ENCODE assay signal across 8 cellular contexts in the genomic region with DNA sequence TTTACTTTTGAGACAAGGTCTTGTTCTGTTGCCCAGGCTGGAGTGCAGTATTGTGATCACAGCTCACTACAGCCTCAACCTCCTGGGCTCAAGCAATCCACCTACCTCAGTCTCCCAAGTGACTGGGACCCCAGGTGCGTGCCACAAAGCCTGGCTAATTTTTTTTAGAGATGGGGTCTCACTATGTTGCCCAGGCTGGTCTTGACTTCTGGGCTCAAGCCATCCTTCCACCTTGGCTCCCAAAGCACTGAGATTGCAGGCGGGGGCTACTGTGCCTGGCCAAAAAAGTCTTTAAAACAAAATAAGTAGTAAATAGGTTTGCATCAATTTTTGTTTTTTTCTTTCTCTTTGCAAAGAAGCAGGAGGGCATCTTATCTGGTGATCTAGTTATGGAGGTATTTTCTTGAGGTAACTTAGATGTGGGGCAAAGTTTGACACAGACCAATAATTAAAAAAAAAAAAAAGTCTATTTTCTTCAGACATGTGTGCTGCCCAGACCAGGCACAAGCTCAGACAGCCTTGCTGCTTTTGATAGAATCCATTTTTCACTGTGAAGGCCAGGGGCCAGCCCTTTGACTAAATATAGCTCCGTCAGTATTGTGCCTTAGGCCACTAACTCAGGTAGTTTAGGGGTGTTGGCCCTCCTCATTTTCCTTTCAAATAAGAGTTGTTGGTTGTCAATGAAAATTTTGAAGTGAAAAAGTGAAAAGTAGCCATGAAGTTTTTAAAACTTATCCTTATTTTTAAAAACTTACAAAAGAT. TPM values are rescaled to one million over a fixed set of nuclear protein-coding genes. Genes with fewer than 3 reads are reported as not detected.
DNase-seq lines count a peak whose midpoint lies in the region; ATAC-seq and TF ChIP-seq lines count a peak whose summit lies in the region.
"Had no signal": no experiment of that assay in that cellular context is flagged by ENCODE, and none has a peak within 500 bp of the region (broad histone marks: within the 10 kb centered on the region; RNA-seq: fewer than 3 reads in every experiment).

No MANE protein-coding gene starts in this region.

- peaks cover 14% of the 10 kb centered on the region for H3K4me1 ChIP-seq in IMR-90 (ENCODE audit: control insufficient read depth, insufficient read depth, low read length)
- H3K4me1 ChIP-seq in stomach smooth muscle (ENCODE audit: control insufficient read depth, insufficient read depth, low read length): peaks cover 63% of the 10 kb centered on the region

- peaks cover 30% of the 10 kb centered on the region; the same call in 1 of the 2 replicates for H4K20me1 ChIP-seq in IMR-90 (ENCODE audit: insufficient read depth, low read length)

- TF ChIP-seq POLR2A in IMR-90 (IDR thresholded peaks at IDR 0.05; ENCODE audit: low read depth, low read length): no peak

- TF ChIP-seq RAD21 in IMR-90 (IDR thresholded peaks at IDR 0.05; ENCODE audit: low read length): no peak

- H2BK120ac ChIP-seq in IMR-90 (ENCODE audit: low read depth, low read length): no peak overlapping the region

- H4K5ac ChIP-seq in IMR-90 (ENCODE audit: low read depth, low read length): no peak overlapping the region

- H3K9me1 ChIP-seq in IMR-90 (ENCODE audit: insufficient read depth, low read length): peaks cover 21% of the 10 kb centered on the region

- H3K27me3 Mint-ChIP-seq in activated naive CD8-positive, alpha-beta T cell treated with anti-CD3 and anti-CD28 coated beads, Interleukin-2, amount 10 ng/mL, durations not matched to agents 7 days and 5 days: no peaks in the 10 kb centered on the region
- peaks cover 0 to 5% (median 4%) of the 10 kb centered on the region in 3 donors for H3K27me3 Mint-ChIP-seq in immature natural killer cell (ENCODE audit: low read depth in 3 of 3)
- peaks cover 2% of the 10 kb centered on the region for H3K27me3 Mint-ChIP-seq in glutamatergic neuron (ENCODE audit: unreplicated experiment)

- H3K4ac ChIP-seq in IMR-90 (ENCODE audit: low read depth, low read length): peak overlapping the region; percentile 49

- H3K27ac ChIP-seq in IMR-90 (ENCODE audit: insufficient read depth, low read length) (peak overlapping the region; percentile 86), stomach smooth muscle (ENCODE audit: low read length) (peak overlapping the region; percentile 53)

- peak overlapping the region; percentile 99 for H3K4me3 Mint-ChIP-seq in activated naive CD8-positive, alpha-beta T cell treated with anti-CD3 and anti-CD28 coated beads, Interleukin-2, amount 10 ng/mL, durations not matched to agents 7 days and 5 days
- H3K4me3 Mint-ChIP-seq in immature natural killer cell: peak overlapping the region; percentile 52 to 79 (median 66)
- H3K4me3 Mint-ChIP-seq in glutamatergic neuron (ENCODE audit: unreplicated experiment): no peak overlapping the region

- no peak overlapping the region for H3K18ac ChIP-seq in IMR-90 (ENCODE audit: low read depth, low read length)

- no peak overlapping the region for H3K14ac ChIP-seq in IMR-90 (replicated peaks; ENCODE audit: low read depth, low read length)

- intact Hi-C loops in IMR-90 (cut with micrococcal nuclease): loop anchor here (10.0 kb wide), 2 partner anchors 778 to 858 kb away; no protein-coding TSS in a partner anchor

- peaks cover 3% of the 10 kb centered on the region; the same call in 1 of the 2 replicates for H3K36me3 ChIP-seq in IMR-90 (ENCODE audit: control insufficient read depth, insufficient read depth, low read length)
- peaks cover 0 to 4% of the 10 kb centered on the region in 2 donors for H3K36me3 ChIP-seq in stomach smooth muscle (ENCODE audit: control insufficient read depth in 2 of 2, insufficient read depth in 2 of 2, low read length in 2 of 2)

- H3K36me3 Mint-ChIP-seq in activated naive CD8-positive, alpha-beta T cell treated with anti-CD3 and anti-CD28 coated beads, Interleukin-2, amount 10 ng/mL, durations not matched to agents 7 days and 5 days: peaks cover 33% of the 10 kb centered on the region
- H3K36me3 Mint-ChIP-seq in immature natural killer cell (peaks cover 0 to 10% (median 4%) of the 10 kb centered on the region in 3 donors), glutamatergic neuron (ENCODE audit: unreplicated experiment) (no peaks in the 10 kb centered on the region)

- no CpG with 5 or more reads among the region's 3 CpGs for WGBS in IMR-90 (ENCODE audit: extremely low coverage in 2 of 2, insufficient read length in 1 of 2), 2 experiments

- TF ChIP-seq CTCF in IMR-90 (conservative IDR thresholded peaks at IDR 0.05; ENCODE audit: low read depth, low read length) (no peak), glutamatergic neuron (IDR thresholded peaks at IDR 0.05; ENCODE audit: partially characterized antibody, unreplicated experiment) (no peak)

- dilution Hi-C loops in IMR-90 (cut with HindIII; ENCODE audit: low sequenced_read_pairs, unreplicated experiment): no loop called here

- 0 out of 2 replicates have a peak overlapping the region, but pooled peaks have one; percentile 29 for H3K23ac ChIP-seq in IMR-90 (ENCODE audit: low read depth, low read length)

- H3K4me2 ChIP-seq in IMR-90 (ENCODE audit: low read depth, low read length): peak overlapping the region; percentile 50

- in situ Hi-C loops in IMR-90 (cut with MboI; ENCODE audit: low sequenced_read_pairs): no loop called here

- H2BK20ac ChIP-seq in IMR-90 (ENCODE audit: low read depth, low read length): no peak overlapping the region

- H3K27me3 ChIP-seq in IMR-90 (ENCODE audit: control insufficient read depth, insufficient read depth, low read length): no peaks in the 10 kb centered on the region
- no peaks in the 10 kb centered on the region for H3K27me3 ChIP-seq in stomach smooth muscle (ENCODE audit: control insufficient read depth in 1 of 2, insufficient read depth in 2 of 2, low read length in 2 of 2)

- H4K8ac ChIP-seq in IMR-90 (ENCODE audit: low read depth in 2 of 2, low read length in 2 of 2): 0 out of 4 replicates have a peak overlapping the region, but pooled peaks of 1 of the 2 experiments have one; percentile 20

- H3K9me3 Mint-ChIP-seq in activated naive CD8-positive, alpha-beta T cell treated with anti-CD3 and anti-CD28 coated beads, Interleukin-2, amount 10 ng/mL, durations not matched to agents 7 days and 5 days: no peaks in the 10 kb centered on the region
- H3K9me3 Mint-ChIP-seq in immature natural killer cell (no peaks in the 10 kb centered on the region), glutamatergic neuron (ENCODE audit: unreplicated experiment) (peaks cover 3% of the 10 kb centered on the region)

- peaks cover 14 to 55% of the 10 kb centered on the region in 2 experiments; a peak in 3 of 4 replicates for H3K79me1 ChIP-seq in IMR-90 (ENCODE audit: low read depth in 1 of 2, low read length in 2 of 2)

- H3K56ac ChIP-seq in IMR-90 (ENCODE audit: extremely low read depth, insufficient read depth, low read length): no peak overlapping the region

- H2BK15ac ChIP-seq in IMR-90 (ENCODE audit: low read depth, low read length): no peak overlapping the region

- H2AFZ ChIP-seq in IMR-90 (replicated peaks; ENCODE audit: low read length, poor library complexity): no peak overlapping the region

- no TSS peak for BruUV-seq in IMR-90 (replicated peaks; lab: Mats Ljungman, UMichigan)

- H3K4me3 ChIP-seq in IMR-90 (ENCODE audit: insufficient read depth, low read depth, low read length) (no peak overlapping the region), stomach smooth muscle (ENCODE audit: low read length in 2 of 2) (peak overlapping the region; percentile 42 to 99)

- H4K91ac ChIP-seq in IMR-90 (ENCODE audit: insufficient read depth, low read depth, low read length): no peak overlapping the region

- peaks cover 57% of the 10 kb centered on the region for H3K4me1 Mint-ChIP-seq in activated naive CD8-positive, alpha-beta T cell treated with anti-CD3 and anti-CD28 coated beads, Interleukin-2, amount 10 ng/mL, durations not matched to agents 7 days and 5 days
- peaks cover 84 to 89% of the 10 kb centered on the region in 2 donors for H3K4me1 Mint-ChIP-seq in immature natural killer cell
- H3K4me1 Mint-ChIP-seq in glutamatergic neuron (ENCODE audit: low read depth, unreplicated experiment): peaks cover 22% of the 10 kb centered on the region

- peak overlapping the region; percentile 51 for H2BK5ac ChIP-seq in IMR-90 (ENCODE audit: low read depth, low read length, poor library complexity, severe bottlenecking)

- no peaks in the 10 kb centered on the region for H3K9me3 ChIP-seq in IMR-90 (ENCODE audit: control insufficient read depth, insufficient read depth, low read length)
- no peaks in the 10 kb centered on the region for H3K9me3 ChIP-seq in stomach smooth muscle (ENCODE audit: control insufficient read depth in 2 of 2, low read length in 2 of 2)

- peak overlapping the region; percentile 76 for H3K27ac Mint-ChIP-seq in activated naive CD8-positive, alpha-beta T cell treated with anti-CD3 and anti-CD28 coated beads, Interleukin-2, amount 10 ng/mL, durations not matched to agents 7 days and 5 days
- peak overlapping the region in 5 of 6 donors; percentile 43 to 89 (median 76) for H3K27ac Mint-ChIP-seq in immature natural killer cell
- no peak overlapping the region for H3K27ac Mint-ChIP-seq in glutamatergic neuron (ENCODE audit: unreplicated experiment)

- CTCF ChIA-PET in IMR-90 (lab: Yijun Ruan, JAX): interaction anchor here (0.6 to 1.4 kb wide), 4 partner anchors 34 to 1785 kb away, joined by 3 to 7 read pairs (median 4); no protein-coding TSS in a partner anchor

- DNase-seq in IMR-90: no peak
- DNase-seq in activated naive CD8-positive, alpha-beta T cell treated with anti-CD3 and anti-CD28 coated beads, Interleukin-2, amount 10 ng/mL, durations not matched to agents 7 days and 5 days: no peak
- no peak for DNase-seq in immature natural killer cell
- DNase-seq in SK-N-DZ (ENCODE audit: low spot score): no peak
- DNase-seq in kidney tubule cell (ENCODE audit: low spot score): no peak
- no peak for DNase-seq in glutamatergic neuron

- ATAC-seq in IMR-90 (ENCODE audit: low read depth): no peak
- ATAC-seq in activated naive CD8-positive, alpha-beta T cell treated with anti-CD3 and anti-CD28 coated beads, Interleukin-2, amount 10 ng/mL, durations not matched to agents 7 days and 5 days (ENCODE audit: low read depth): no peak

- peak overlapping the region; percentile 10; the same call in 1 of the 2 replicates for H2AK5ac ChIP-seq in IMR-90 (ENCODE audit: low read depth, low read length)

- POLR2A ChIA-PET in IMR-90 (lab: Charles Lee; ENCODE audit: unreplicated experiment): no interaction called here
- POLR2A ChIA-PET in activated naive CD8-positive, alpha-beta T cell treated with anti-CD3 and anti-CD28 coated beads, Interleukin-2, amount 10 ng/mL, durations not matched to agents 7 days and 5 days (lab: Charles Lee): interaction anchor here (0.6 to 6.7 kb wide), 8 partner anchors 8 to 125 kb away, joined by 3 to 60 read pairs (median 19); partner anchors contain the start of genes EOGT, TMF1 and UBA3

- H3K9ac ChIP-seq in IMR-90 (ENCODE audit: low read depth, low read length) (peak overlapping the region; percentile 25; the same call in 1 of the 2 replicates), stomach smooth muscle (ENCODE audit: low read length in 2 of 2) (peak overlapping the region in 1 of 2 donors; percentile 47)

- no peak overlapping the region for H2AK9ac ChIP-seq in IMR-90 (replicated peaks; ENCODE audit: low read depth, low read length, poor library complexity)

RNA-seq across cellular contexts. Expression of gene ARL6IP5, which starts 2.5 kb away (rescaled TPM):
- total RNA-seq in IMR-90 (2012; rRNA removed): 98.8 and 126 TPM in 2 replicates
- polyA plus RNA-seq in IMR-90 (2012; rRNA removed): 68.7 and 76.4 TPM in 2 replicates
- polyA plus RNA-seq in IMR-90 (2012; cell fraction: cytosol; rRNA removed): 25.4 and 55.0 TPM in 2 replicates
- polyA plus RNA-seq in IMR-90 (2012; cell fraction: nucleus; rRNA removed; ENCODE audit: low replicate concordance): 14.4 and 22.8 TPM in 2 replicates
- total RNA-seq in activated naive CD8-positive, alpha-beta T cell treated with anti-CD3 and anti-CD28 coated beads, Interleukin-2, amount 10 ng/mL, durations not matched to agents 7 days and 5 days: 100 to 1,000 TPM; 147 to 150 TPM
- 100 to 1,000 TPM; 423 to 653 (median 503) TPM for polyA plus RNA-seq in immature natural killer cell
- 17.7 and 18.9 TPM in 2 replicates for polyA plus RNA-seq in SK-N-DZ (2014; cell fraction: cytosol; rRNA removed)
- polyA plus RNA-seq in SK-N-DZ (2014; cell fraction: nucleus; rRNA removed): 12.4 and 17.5 TPM in 2 replicates
- total RNA-seq in glutamatergic neuron (ENCODE audit: unreplicated experiment): 74.0 TPM

RNA-seq across cellular contexts. Expression of gene UBA3, which starts 7.0 kb away (rescaled TPM):
- total RNA-seq in IMR-90 (2012; rRNA removed) (64.3 and 77.2 TPM in 2 replicates), glutamatergic neuron (ENCODE audit: unreplicated experiment) (68.6 TPM)
- polyA plus RNA-seq in IMR-90 (2012; rRNA removed) (42.6 and 51.8 TPM in 2 replicates), immature natural killer cell (100 to 1,000 TPM in 1 of 3 donors, 10 to 100 TPM in 2; 45.3 to 110 (median 47.1) TPM)
- polyA plus RNA-seq in IMR-90 (2012; cell fraction: cytosol; rRNA removed): 9.2 and 15.1 TPM in 2 replicates
- 11.2 and 75.3 TPM in 2 replicates for polyA plus RNA-seq in IMR-90 (2012; cell fraction: nucleus; rRNA removed; ENCODE audit: low replicate concordance)
- 100 to 1,000 TPM in 1 of 2 experiments, 10 to 100 TPM in 1; 91.2 to 102 TPM for total RNA-seq in activated naive CD8-positive, alpha-beta T cell treated with anti-CD3 and anti-CD28 coated beads, Interleukin-2, amount 10 ng/mL, durations not matched to agents 7 days and 5 days
- polyA plus RNA-seq in SK-N-DZ (2014; cell fraction: cytosol; rRNA removed): 56.6 and 59.8 TPM in 2 replicates
- 125 and 150 TPM in 2 replicates for polyA plus RNA-seq in SK-N-DZ (2014; cell fraction: nucleus; rRNA removed)

RNA-seq across cellular contexts. Expression of gene TMF1, which starts 35.1 kb away (rescaled TPM):
- 39.1 and 57.5 TPM in 2 replicates for total RNA-seq in IMR-90 (2012; rRNA removed)
- polyA plus RNA-seq in IMR-90 (2012; rRNA removed): 9.5 and 12.4 TPM in 2 replicates
- polyA plus RNA-seq in IMR-90 (2012; cell fraction: cytosol; rRNA removed): 1.9 and 2.2 TPM in 2 replicates
- 3.2 and 16.3 TPM in 2 replicates for polyA plus RNA-seq in IMR-90 (2012; cell fraction: nucleus; rRNA removed; ENCODE audit: low replicate concordance)
- 10 to 100 TPM; 53.5 to 55.2 TPM for total RNA-seq in activated naive CD8-positive, alpha-beta T cell treated with anti-CD3 and anti-CD28 coated beads, Interleukin-2, amount 10 ng/mL, durations not matched to agents 7 days and 5 days
- 10 to 100 TPM; 18.5 to 41.0 (median 22.4) TPM for polyA plus RNA-seq in immature natural killer cell
- 5.4 and 5.9 TPM in 2 replicates for polyA plus RNA-seq in SK-N-DZ (2014; cell fraction: cytosol; rRNA removed)
- polyA plus RNA-seq in SK-N-DZ (2014; cell fraction: nucleus; rRNA removed): 6.0 and 6.9 TPM in 2 replicates
- 18.8 TPM for total RNA-seq in glutamatergic neuron (ENCODE audit: unreplicated experiment)

RNA-seq across cellular contexts. Expression of gene LMOD3, which starts 35.2 kb away (rescaled TPM):
- total RNA-seq in IMR-90 (2012; rRNA removed) (not detected in 2 replicates), glutamatergic neuron (ENCODE audit: unreplicated experiment) (not detected)
- polyA plus RNA-seq in IMR-90 (2012; rRNA removed) (not detected in 2 replicates), immature natural killer cell (under 1 TPM in 2 of 3 donors, not detected in 1; 0.08 to 0.13 TPM)
- polyA plus RNA-seq in IMR-90 (2012; cell fraction: cytosol; rRNA removed): not detected in 2 replicates
- polyA plus RNA-seq in IMR-90 (2012; cell fraction: nucleus; rRNA removed; ENCODE audit: low replicate concordance): not detected in 2 replicates
- not detected for total RNA-seq in activated naive CD8-positive, alpha-beta T cell treated with anti-CD3 and anti-CD28 coated beads, Interleukin-2, amount 10 ng/mL, durations not matched to agents 7 days and 5 days
- not detected in 2 replicates for polyA plus RNA-seq in SK-N-DZ (2014; cell fraction: cytosol; rRNA removed)
- polyA plus RNA-seq in SK-N-DZ (2014; cell fraction: nucleus; rRNA removed): 0.06 TPM in 1 of 2 replicates, not detected in the other
- total RNA-seq: dermis blood vessel endothelial cell had no signal
